22 cellular contexts compared by ENCODE assay signal in the genomic region with DNA sequence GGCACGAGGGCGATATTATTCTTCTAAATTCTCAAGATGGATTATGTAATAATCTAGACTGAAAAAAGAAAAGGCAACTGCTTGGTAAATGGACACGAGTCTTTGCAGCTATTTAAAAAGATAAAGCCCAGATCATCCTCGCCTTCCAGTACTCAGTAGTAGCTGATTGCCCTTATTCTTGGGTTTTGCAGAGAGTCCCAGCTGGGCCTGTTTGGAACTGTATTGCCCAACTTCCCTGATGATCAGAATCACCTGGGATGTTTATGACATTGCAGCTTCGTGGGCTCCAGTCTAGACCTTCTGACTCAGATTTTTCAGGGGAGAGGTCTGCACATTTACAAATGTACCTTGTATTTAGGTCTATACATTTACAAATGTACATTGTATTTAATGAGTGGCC.
DNase-seq lines count a peak whose midpoint lies in the region; ATAC-seq and TF ChIP-seq lines count a peak whose summit lies in the region.
"Had no signal": no experiment of that assay in that cellular context is flagged by ENCODE, and none has a peak within 500 bp of the region (broad histone marks: within the 10 kb centered on the region; RNA-seq: fewer than 3 reads in every experiment).

No MANE protein-coding gene starts in this region.

- H3K56ac ChIP-seq in IMR-90 (ENCODE audit: extremely low read depth, insufficient read depth, low read length), result no peak overlapping the region

- dilution Hi-C loops in IMR-90 (cut with HindIII; ENCODE audit: low sequenced_read_pairs, unreplicated experiment), result no loop called here

- DNase-seq in IMR-90, result no peak
- DNase-seq in esophagus muscularis mucosa (ENCODE audit: extremely low spot score), result peak; percentile 50
- DNase-seq in osteoblast (ENCODE audit: insufficient read length, low spot score, missing footprints), result peak; percentile 17
- no peak for DNase-seq in LoVo (ENCODE audit: low spot score)
- DNase-seq in nephron progenitor cell, result no peak
- DNase-seq: 8988T; ACHN; AML-193; BE2C; CD4-positive, alpha-beta T cell; CD8-positive, alpha-beta memory T cell; DMS 273 treated with DMSO at 0.1 percent for 48 hours; DMS53; DMS79 treated with DMSO at 0.1 percent for 48 hours; GF-D8; GOT3; HFFc6 had no signal

- no peaks in the 10 kb centered on the region for H3K9me3 ChIP-seq in IMR-90 (ENCODE audit: control insufficient read depth, insufficient read depth, low read length)
- H3K9me3 ChIP-seq in esophagus muscularis mucosa, result no peaks in the 10 kb centered on the region
- H3K9me3 ChIP-seq in osteoblast (ENCODE audit: low read depth, low read length), result no peaks in the 10 kb centered on the region
- H3K9me3 ChIP-seq: A549; BE2C; BLaER1 treated with 17β-estradiol and CSF1 and Interleukin-3, amounts not matched to agents 10 nM and 100 nM; HAP-1 had no signal

- intact Hi-C loops in IMR-90 (cut with micrococcal nuclease), result no loop called here
- intact Hi-C loops in esophagus muscularis mucosa (cut with DNase I), result no loop called here

- no peak overlapping the region for H3K4ac ChIP-seq in IMR-90 (ENCODE audit: low read depth, low read length)

- no peak for TF ChIP-seq RAD21 in IMR-90 (IDR thresholded peaks at IDR 0.05; ENCODE audit: low read length)

- H3K4me3 ChIP-seq in IMR-90 (ENCODE audit: insufficient read depth, low read depth, low read length), result no peak overlapping the region
- no peak overlapping the region for H3K4me3 ChIP-seq in esophagus muscularis mucosa
- no peak overlapping the region for H3K4me3 ChIP-seq in osteoblast (ENCODE audit: insufficient read depth, low read length)
- H3K4me3 ChIP-seq: A549; BLaER1 treated with 17β-estradiol and CSF1 and Interleukin-3, amounts not matched to agents 10 nM and 100 nM; HAP-1 had no signal

- H3K9me1 ChIP-seq in IMR-90 (ENCODE audit: insufficient read depth, low read length), result peaks cover 4% of the 10 kb centered on the region

- CTCF ChIA-PET in IMR-90 (lab: Yijun Ruan, JAX), result no interaction called here

- H2BK20ac ChIP-seq in IMR-90 (ENCODE audit: low read depth, low read length), result no peak overlapping the region

- ATAC-seq in IMR-90 (ENCODE audit: low read depth) (no peak), HG02588 (IDR thresholded peaks at IDR 0.05; ENCODE audit: unreplicated experiment) (no peak)
- ATAC-seq: A549 had no signal

- in situ Hi-C loops in IMR-90 (cut with MboI; ENCODE audit: low sequenced_read_pairs), result no loop called here

- no peak overlapping the region for H3K18ac ChIP-seq in IMR-90 (ENCODE audit: low read depth, low read length)

- no TSS peak for BruUV-seq in IMR-90 (replicated peaks; lab: Mats Ljungman, UMichigan)

- no peaks in the 10 kb centered on the region for H3K79me1 ChIP-seq in IMR-90 (ENCODE audit: low read depth in 1 of 2, low read length in 2 of 2)

- TF ChIP-seq CTCF in IMR-90 (conservative IDR thresholded peaks at IDR 0.05; ENCODE audit: low read depth, low read length), result no peak
- TF ChIP-seq CTCF in esophagus muscularis mucosa (IDR thresholded peaks at IDR 0.05), result no peak
- TF ChIP-seq CTCF in osteoblast (IDR thresholded peaks at IDR 0.05; ENCODE audit: extremely low read depth, low read depth, low read length), result no peak
- TF ChIP-seq CTCF in nephron progenitor cell (IDR thresholded peaks at IDR 0.05), result no peak

- H3K27me3 ChIP-seq in IMR-90 (ENCODE audit: control insufficient read depth, insufficient read depth, low read length) (no peaks in the 10 kb centered on the region), esophagus muscularis mucosa (no peaks in the 10 kb centered on the region), osteoblast (ENCODE audit: insufficient read depth, low read length) (no peaks in the 10 kb centered on the region)
- H3K27me3 ChIP-seq: BE2C; BLaER1 treated with 17β-estradiol and CSF1 and Interleukin-3, amounts not matched to agents 10 nM and 100 nM had no signal

- no peak overlapping the region for H2BK5ac ChIP-seq in IMR-90 (ENCODE audit: low read depth, low read length, poor library complexity, severe bottlenecking)

- H4K5ac ChIP-seq in IMR-90 (ENCODE audit: low read depth, low read length), result no peak overlapping the region

- H4K20me1 ChIP-seq in IMR-90 (ENCODE audit: insufficient read depth, low read length), result no peaks in the 10 kb centered on the region
- H4K20me1 ChIP-seq in osteoblast (ENCODE audit: insufficient read depth, low read length), result no peaks in the 10 kb centered on the region
- H4K20me1 ChIP-seq: BLaER1 treated with 17β-estradiol and CSF1 and Interleukin-3, amounts not matched to agents 10 nM and 100 nM had no signal

- no peak overlapping the region for H3K23ac ChIP-seq in IMR-90 (ENCODE audit: low read depth, low read length)

- no peak overlapping the region for H3K27ac Mint-ChIP-seq in nephron progenitor cell
- H3K27ac Mint-ChIP-seq: CD14-positive monocyte; CD4-positive, alpha-beta T cell; CD8-positive, alpha-beta memory T cell had no signal

- no peaks in the 10 kb centered on the region for H3K36me3 ChIP-seq in IMR-90 (ENCODE audit: control insufficient read depth, insufficient read depth, low read length)
- H3K36me3 ChIP-seq in esophagus muscularis mucosa, result no peaks in the 10 kb centered on the region
- peaks cover 12% of the 10 kb centered on the region for H3K36me3 ChIP-seq in osteoblast (ENCODE audit: insufficient read depth, low read length)
- H3K36me3 ChIP-seq: BE2C; BLaER1 treated with 17β-estradiol and CSF1 and Interleukin-3, amounts not matched to agents 10 nM and 100 nM; HAP-1 had no signal

- H3K9me3 Mint-ChIP-seq in nephron progenitor cell, result no peaks in the 10 kb centered on the region
- H3K9me3 Mint-ChIP-seq: CD4-positive, alpha-beta T cell; CD8-positive, alpha-beta memory T cell; HFFc6 had no signal

- H3K27me3 Mint-ChIP-seq in nephron progenitor cell (ENCODE audit: low read depth, poor library complexity), result peaks cover 12% of the 10 kb centered on the region

- H3K14ac ChIP-seq in IMR-90 (replicated peaks; ENCODE audit: low read depth, low read length), result no peak overlapping the region

- H3K4me1 ChIP-seq in IMR-90 (ENCODE audit: control insufficient read depth, insufficient read depth, low read length), result 0 out of 2 replicates have a peak, but pooled peaks cover 2% of the 10 kb centered on the region
- no peaks in the 10 kb centered on the region for H3K4me1 ChIP-seq in esophagus muscularis mucosa
- no peaks in the 10 kb centered on the region for H3K4me1 ChIP-seq in osteoblast (ENCODE audit: insufficient read depth, low read length)
- H3K4me1 ChIP-seq: A549, BE2C had no signal

- no peak overlapping the region for H4K91ac ChIP-seq in IMR-90 (ENCODE audit: insufficient read depth, low read depth, low read length)

- H2AFZ ChIP-seq in IMR-90 (replicated peaks; ENCODE audit: low read length, poor library complexity) (no peak overlapping the region), osteoblast (ENCODE audit: low read length) (no peak overlapping the region)

- peaks cover 13% of the 10 kb centered on the region for H3K4me1 Mint-ChIP-seq in nephron progenitor cell
- H3K4me1 Mint-ChIP-seq: CD14-positive monocyte; CD8-positive, alpha-beta memory T cell had no signal

- no peaks in the 10 kb centered on the region for H3K36me3 Mint-ChIP-seq in nephron progenitor cell (ENCODE audit: low read depth)
- H3K36me3 Mint-ChIP-seq: CD14-positive monocyte; CD8-positive, alpha-beta memory T cell had no signal

- no peak overlapping the region for H2BK15ac ChIP-seq in IMR-90 (ENCODE audit: low read depth, low read length)

- H3K27ac ChIP-seq in IMR-90 (ENCODE audit: insufficient read depth, low read length) (no peak overlapping the region), esophagus muscularis mucosa (replicated peaks in 1 of 4) (no peak overlapping the region), osteoblast (ENCODE audit: low read depth, low read length) (no peak overlapping the region)
- H3K27ac ChIP-seq: A549; BLaER1 treated with 17β-estradiol and CSF1 and Interleukin-3, amounts not matched to agents 10 nM and 100 nM had no signal

- H3K4me2 ChIP-seq in IMR-90 (ENCODE audit: low read depth, low read length), result no peak overlapping the region
- no peak overlapping the region for H3K4me2 ChIP-seq in osteoblast (ENCODE audit: insufficient read depth, low read length)
- H3K4me2 ChIP-seq: A549; BLaER1 treated with 17β-estradiol and CSF1 and Interleukin-3, amounts not matched to agents 10 nM and 100 nM had no signal

- no peak overlapping the region for H2AK5ac ChIP-seq in IMR-90 (ENCODE audit: low read depth, low read length)

- H4K8ac ChIP-seq in IMR-90 (ENCODE audit: low read depth in 2 of 2, low read length in 2 of 2), result no peak overlapping the region; a peak in 1 of 4 replicates

- peaks cover 4% of the 10 kb centered on the region for H3K79me2 ChIP-seq in osteoblast (ENCODE audit: insufficient read depth, low read length)

- H2AK9ac ChIP-seq in IMR-90 (replicated peaks; ENCODE audit: low read depth, low read length, poor library complexity), result no peak overlapping the region

- H3K9ac ChIP-seq in IMR-90 (ENCODE audit: low read depth, low read length), result no peak overlapping the region
- H3K9ac ChIP-seq: BLaER1 treated with 17β-estradiol and CSF1 and Interleukin-3, amounts not matched to agents 10 nM and 100 nM had no signal

- H3K4me3 Mint-ChIP-seq in nephron progenitor cell, result no peak overlapping the region
- H3K4me3 Mint-ChIP-seq: CD14-positive monocyte; CD4-positive, alpha-beta T cell; CD8-positive, alpha-beta memory T cell; HFFc6 had no signal

- POLR2A ChIA-PET in IMR-90 (lab: Charles Lee; ENCODE audit: unreplicated experiment), result no interaction called here

- WGBS in IMR-90 (ENCODE audit: extremely low coverage in 2 of 2, insufficient read length in 1 of 2), 2 experiments, result no CpG with 5 or more reads among the region's 5 CpGs
- 72% methylated on average over 5 of the region's 5 CpGs for WGBS in esophagus muscularis mucosa

- TF ChIP-seq POLR2A in IMR-90 (IDR thresholded peaks at IDR 0.05; ENCODE audit: low read depth, low read length) (no peak), esophagus muscularis mucosa (IDR thresholded peaks at IDR 0.05; ENCODE audit: low read depth) (no peak)

- no peak for TF ChIP-seq EP300 in esophagus muscularis mucosa (IDR thresholded peaks at IDR 0.05)

- H2BK120ac ChIP-seq in IMR-90 (ENCODE audit: low read depth, low read length), result no peak overlapping the region

TF ChIP-seq in IMR-90, 13 proteins besides CTCF, POLR2A, EP300 and RAD21 (continues in another document):
- no peak for TF ChIP-seq SMC3 (IDR thresholded peaks at IDR 0.05; ENCODE audit: low read depth, low read length)
- TF ChIP-seq, protein P1, sequence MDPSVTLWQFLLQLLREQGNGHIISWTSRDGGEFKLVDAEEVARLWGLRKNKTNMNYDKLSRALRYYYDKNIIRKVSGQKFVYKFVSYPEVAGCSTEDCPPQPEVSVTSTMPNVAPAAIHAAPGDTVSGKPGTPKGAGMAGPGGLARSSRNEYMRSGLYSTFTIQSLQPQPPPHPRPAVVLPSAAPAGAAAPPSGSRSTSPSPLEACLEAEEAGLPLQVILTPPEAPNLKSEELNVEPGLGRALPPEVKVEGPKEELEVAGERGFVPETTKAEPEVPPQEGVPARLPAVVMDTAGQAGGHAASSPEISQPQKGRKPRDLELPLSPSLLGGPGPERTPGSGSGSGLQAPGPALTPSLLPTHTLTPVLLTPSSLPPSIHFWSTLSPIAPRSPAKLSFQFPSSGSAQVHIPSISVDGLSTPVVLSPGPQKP (IDR thresholded peaks at IDR 0.05; ENCODE audit: borderline replicate concordance, low read depth, low read length), result no peak
- TF ChIP-seq CEBPB (IDR thresholded peaks at IDR 0.05; ENCODE audit: low read depth, low read length), result peak; percentile 46; the same call in 1 of the 2 replicates
- no peak for TF ChIP-seq BHLHE40 (IDR thresholded peaks at IDR 0.05; ENCODE audit: low read depth, low read length)

Comparison
In these comparisons a context has a peak if more than half of its experiments do, and no peak if none do; other contexts are left out.
1. DNase-seq: peak in esophagus muscularis mucosa (single experiment) and osteoblast (single experiment); none in IMR-90 (single experiment), LoVo (single experiment) and nephron progenitor cell (single experiment).